Comparison of ENCODE assay signal across 15 cellular contexts in the genomic region with DNA sequence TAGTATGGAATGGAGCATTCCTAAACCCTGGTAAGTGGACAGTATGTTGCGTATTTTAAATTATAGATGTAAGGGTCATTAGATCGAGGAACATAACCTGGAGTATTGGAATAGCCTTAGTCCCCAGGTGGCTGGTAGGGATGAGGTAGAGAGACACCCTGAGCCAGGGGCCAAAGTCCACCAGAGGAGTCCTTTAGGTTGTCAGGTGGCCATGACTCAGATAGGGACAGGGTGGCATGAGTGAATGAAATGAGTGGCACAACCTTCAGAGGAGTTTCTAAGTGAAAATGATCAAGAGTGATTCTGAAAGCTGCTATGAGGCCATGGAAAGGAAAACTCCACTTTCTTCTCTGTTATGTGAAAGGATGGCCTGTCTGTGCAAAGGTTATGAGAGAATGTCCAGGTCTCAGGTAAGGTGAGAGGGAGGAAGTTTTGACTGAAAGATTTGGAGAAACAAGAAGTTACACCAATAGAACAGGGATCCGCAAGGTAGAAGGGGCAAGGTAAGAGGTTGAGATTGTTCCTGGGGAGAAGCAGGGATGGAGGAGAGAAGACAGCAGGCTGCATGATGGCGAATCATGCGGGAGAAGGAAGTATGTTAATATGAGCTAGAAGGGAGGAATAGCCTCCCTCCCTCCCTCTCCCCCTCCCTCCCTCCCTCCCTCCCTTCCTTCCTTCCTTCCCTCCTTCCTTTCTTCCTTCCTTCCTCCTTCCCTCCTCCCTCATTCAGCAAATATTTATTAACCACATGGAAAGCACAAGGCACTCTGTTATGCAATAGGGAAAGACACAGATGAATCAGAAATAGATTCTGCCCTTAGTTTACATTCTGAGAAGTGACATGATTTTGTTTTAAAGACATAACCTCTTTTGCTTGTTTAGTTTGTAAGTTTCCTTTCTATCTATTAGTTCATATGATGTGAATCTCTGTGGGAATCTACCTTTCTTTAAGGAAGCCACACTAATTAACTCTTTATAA. TPM values are rescaled to one million over a fixed set of nuclear protein-coding genes. Genes with fewer than 3 reads are reported as not detected.
DNase-seq lines count a peak whose midpoint lies in the region; ATAC-seq, FAIRE-seq and TF ChIP-seq lines count a peak whose summit lies in the region.
"Had no signal": no experiment of that assay in that cellular context is flagged by ENCODE, and none has a peak within 500 bp of the region (broad histone marks: within the 10 kb centered on the region; RNA-seq: fewer than 3 reads in every experiment).

No MANE protein-coding gene starts in this region.

- FAIRE-seq in GM12892 (lab: Jason Lieb, UNC), result no peak
- FAIRE-seq: A204.1 had no signal

- dilution Hi-C loops in mammary epithelial cell (cut with HindIII; ENCODE audit: low sequenced_read_pairs), result no loop called here

- no peaks in the 10 kb centered on the region for H4K20me1 ChIP-seq in mammary epithelial cell (ENCODE audit: insufficient read depth, low read length)

- no peaks in the 10 kb centered on the region for H3K27me3 ChIP-seq in mammary epithelial cell (ENCODE audit: insufficient read depth, low read length)
- H3K27me3 ChIP-seq in suprapubic skin, result no peaks in the 10 kb centered on the region

- 100% methylated on average over 3 of the region's 5 CpGs for WGBS in mammary epithelial cell (ENCODE audit: low coverage, missing lambda C conversion rate)
- 68% methylated on average over 5 of the region's 5 CpGs for WGBS in suprapubic skin

- CTCF ChIA-PET in mammary epithelial cell (lab: Charles Lee; ENCODE audit: low non-redundant PET), result no interaction called here

- ATAC-seq in activated T-cell treated with anti-CD3 and anti-CD28 coated beads, Interleukin-2, amount 50 U/mL, for 4 hours, result no peak
- ATAC-seq in left colon, result peak; percentile 97
- ATAC-seq in GM21367 (IDR thresholded peaks at IDR 0.05; ENCODE audit: unreplicated experiment), result no peak

- no peak overlapping the region for H2AFZ ChIP-seq in mammary epithelial cell (ENCODE audit: low read depth, low read length)

- no peak overlapping the region for H3K4me3 Mint-ChIP-seq in activated T-cell treated with anti-CD3 and anti-CD28 coated beads, Interleukin-2, amount 50 U/mL, for 24 hours
- H3K4me3 Mint-ChIP-seq in activated T-cell treated with anti-CD3 and anti-CD28 coated beads, Interleukin-2, amount 50 U/mL, for 4 hours, result no peak overlapping the region
- H3K4me3 Mint-ChIP-seq: activated naive CD4-positive, alpha-beta T cell treated with anti-CD3 and anti-CD28 coated beads, Interleukin-2, amount 10 ng/mL, durations not matched to agents 7 days and 5 days; type B pancreatic cell had no signal

- no peaks in the 10 kb centered on the region for H3K79me2 ChIP-seq in mammary epithelial cell (ENCODE audit: insufficient read depth, low read length)

- in situ Hi-C loops in mammary epithelial cell (cut with MboI; ENCODE audit: low sequenced_read_pairs in 2 of 2), result no loop called here

- TF ChIP-seq CTCF in mammary epithelial cell (conservative IDR thresholded peaks at IDR 0.05 in 1 of 2, IDR thresholded peaks at IDR 0.05 in 1 of 2; ENCODE audit: extremely low read depth in 1 of 2, insufficient read depth in 1 of 2, low read depth in 1 of 2, low read length in 2 of 2) (no peak), suprapubic skin (IDR thresholded peaks at IDR 0.05) (no peak)

- BruUV-seq in mammary epithelial cell (replicated peaks; lab: Mats Ljungman, UMichigan), result no TSS peak

- no peak overlapping the region for H3K4me2 ChIP-seq in mammary epithelial cell (ENCODE audit: insufficient read depth, low read depth, low read length)

- TF ChIP-seq EP300 in suprapubic skin (IDR thresholded peaks at IDR 0.05), result no peak

- no peak overlapping the region for H3K4me3 ChIP-seq in mammary epithelial cell (replicated peaks in 1 of 3; ENCODE audit: insufficient read depth in 1 of 3, low read depth in 2 of 3, low read length in 3 of 3)
- no peak overlapping the region for H3K4me3 ChIP-seq in suprapubic skin

- TF ChIP-seq POLR2A in suprapubic skin (IDR thresholded peaks at IDR 0.05) (no peak), GM12892 (IDR thresholded peaks at IDR 0.05; ENCODE audit: low read depth, low read length) (no peak)

- H3K36me3 ChIP-seq in mammary epithelial cell (ENCODE audit: insufficient read depth, low read length) (no peaks in the 10 kb centered on the region), suprapubic skin (no peaks in the 10 kb centered on the region)

- H3K9me3 Mint-ChIP-seq in activated T-cell treated with anti-CD3 and anti-CD28 coated beads, Interleukin-2, amount 50 U/mL, for 24 hours, result no peaks in the 10 kb centered on the region
- no peaks in the 10 kb centered on the region for H3K9me3 Mint-ChIP-seq in activated T-cell treated with anti-CD3 and anti-CD28 coated beads, Interleukin-2, amount 50 U/mL, for 4 hours
- H3K9me3 Mint-ChIP-seq: activated naive CD4-positive, alpha-beta T cell treated with anti-CD3 and anti-CD28 coated beads, Interleukin-2, amount 10 ng/mL, durations not matched to agents 7 days and 5 days; type B pancreatic cell had no signal

- peaks cover 56% of the 10 kb centered on the region for H3K27me3 Mint-ChIP-seq in activated T-cell treated with anti-CD3 and anti-CD28 coated beads, Interleukin-2, amount 50 U/mL, for 24 hours
- H3K27me3 Mint-ChIP-seq in activated T-cell treated with anti-CD3 and anti-CD28 coated beads, Interleukin-2, amount 50 U/mL, for 4 hours (ENCODE audit: low read depth), result peaks cover 54% of the 10 kb centered on the region

- H3K4me1 ChIP-seq in mammary epithelial cell (ENCODE audit: insufficient read depth, low read length) (peaks cover 2% of the 10 kb centered on the region), suprapubic skin (no peaks in the 10 kb centered on the region)

- peaks cover 3% of the 10 kb centered on the region for H3K4me1 Mint-ChIP-seq in activated T-cell treated with anti-CD3 and anti-CD28 coated beads, Interleukin-2, amount 50 U/mL, for 24 hours (ENCODE audit: low read depth)
- H3K4me1 Mint-ChIP-seq in activated T-cell treated with anti-CD3 and anti-CD28 coated beads, Interleukin-2, amount 50 U/mL, for 4 hours (ENCODE audit: low read depth), result peaks cover 3% of the 10 kb centered on the region
- H3K4me1 Mint-ChIP-seq: activated naive CD4-positive, alpha-beta T cell treated with anti-CD3 and anti-CD28 coated beads, Interleukin-2, amount 10 ng/mL, durations not matched to agents 7 days and 5 days had no signal

- no peaks in the 10 kb centered on the region for H3K36me3 Mint-ChIP-seq in activated T-cell treated with anti-CD3 and anti-CD28 coated beads, Interleukin-2, amount 50 U/mL, for 24 hours (ENCODE audit: low read depth)
- no peaks in the 10 kb centered on the region for H3K36me3 Mint-ChIP-seq in activated T-cell treated with anti-CD3 and anti-CD28 coated beads, Interleukin-2, amount 50 U/mL, for 4 hours (ENCODE audit: insufficient read depth)
- H3K36me3 Mint-ChIP-seq: activated naive CD4-positive, alpha-beta T cell treated with anti-CD3 and anti-CD28 coated beads, Interleukin-2, amount 10 ng/mL, durations not matched to agents 7 days and 5 days; type B pancreatic cell had no signal

- H3K9me3 ChIP-seq in mammary epithelial cell (replicated peaks; ENCODE audit: insufficient read depth, low read length) (no peaks in the 10 kb centered on the region), suprapubic skin (no peaks in the 10 kb centered on the region)

- intact Hi-C loops in mammary epithelial cell (cut with micrococcal nuclease) (loop anchor here (1.0 kb wide), 1 partner anchor 38 kb away; no protein-coding TSS in a partner anchor), left colon (cut with DNase I, micrococcal nuclease) (no loop called here)

- H3K9ac ChIP-seq in mammary epithelial cell (ENCODE audit: insufficient read depth, low read length), result no peak overlapping the region

- no peak for DNase-seq in activated T-cell treated with anti-CD3 and anti-CD28 coated beads, Interleukin-2, amount 50 U/mL, for 24 hours
- DNase-seq in activated T-cell treated with anti-CD3 and anti-CD28 coated beads, Interleukin-2, amount 50 U/mL, for 4 hours, result no peak
- DNase-seq in mammary epithelial cell (peak; percentile 79), left colon (peak in 1 of 2 donors; percentile 66), suprapubic skin (ENCODE audit: low spot score in 2 of 2) (no peak), GM12892 (ENCODE audit: insufficient read length) (no peak), NCI-H1105 treated with DMSO at 0.1 percent for 48 hours (lab: John Stamatoyannopoulos, UW) (no peak)
- DNase-seq: activated naive CD4-positive, alpha-beta T cell treated with anti-CD3 and anti-CD28 coated beads, Interleukin-2, amount 10 ng/mL, durations not matched to agents 7 days and 5 days; cortex of kidney; KG1; NCI-H2107; T-helper 1 cell had no signal

- no peak overlapping the region for H3K27ac ChIP-seq in mammary epithelial cell (ENCODE audit: insufficient read depth, low read depth, low read length)
- H3K27ac ChIP-seq in suprapubic skin, result peak overlapping the region; percentile 40

- peak overlapping the region; percentile 38 for H3K27ac Mint-ChIP-seq in activated T-cell treated with anti-CD3 and anti-CD28 coated beads, Interleukin-2, amount 50 U/mL, for 24 hours
- H3K27ac Mint-ChIP-seq: activated naive CD4-positive, alpha-beta T cell treated with anti-CD3 and anti-CD28 coated beads, Interleukin-2, amount 10 ng/mL, durations not matched to agents 7 days and 5 days; type B pancreatic cell had no signal

RNA-seq across cellular contexts. Expression of a gene that starts 14.0 kb away (rescaled TPM):
- total RNA-seq in activated T-cell treated with anti-CD3 and anti-CD28 coated beads, Interleukin-2, amount 50 U/mL, for 4 hours, result 1 to 10 TPM; 5.9 to 8.0 (median 6.2) TPM
- total RNA-seq in mammary epithelial cell (under 1 TPM; under 0.01 to 0.61 TPM), left colon (10 to 100 TPM; 56.6 to 67.9 TPM), suprapubic skin (10 to 100 TPM in 2 of 4 donors, 1 to 10 TPM in 2; 6.8 to 13.7 (median 11.1) TPM)
- polyA plus RNA-seq in mammary epithelial cell, result 0.06 TPM
- polyA minus RNA-seq in mammary epithelial cell, result not detected
- 2.8 TPM for polyA plus RNA-seq in GM12892 (2012; ENCODE audit: missing spikeins)

RNA-seq across cellular contexts. Expression of a gene that starts 14.1 kb away (rescaled TPM):
- total RNA-seq in activated T-cell treated with anti-CD3 and anti-CD28 coated beads, Interleukin-2, amount 50 U/mL, for 4 hours, result under 1 TPM; 0.13 to 0.38 (median 0.32) TPM
- total RNA-seq in mammary epithelial cell, result 1 to 10 TPM in 1 of 2 donors, not detected in 1; 9.0 TPM
- 0.12 TPM for polyA plus RNA-seq in mammary epithelial cell
- polyA minus RNA-seq in mammary epithelial cell, result not detected
- total RNA-seq in left colon, result 10 to 100 TPM; 12.8 to 17.4 TPM
- 10 to 100 TPM; 10.8 to 25.3 (median 12.2) TPM for total RNA-seq in suprapubic skin
- polyA plus RNA-seq in GM12892 (2012; ENCODE audit: missing spikeins), result 1.8 TPM

RNA-seq across cellular contexts. Expression of a gene that starts 19.0 kb away (rescaled TPM):
- total RNA-seq in activated T-cell treated with anti-CD3 and anti-CD28 coated beads, Interleukin-2, amount 50 U/mL, for 4 hours, result under 1 TPM; 0.43 to 0.76 (median 0.53) TPM
- total RNA-seq in mammary epithelial cell (under 1 TPM; 0.21 to 0.83 TPM), left colon (10 to 100 TPM; 10.1 to 16.4 TPM), suprapubic skin (10 to 100 TPM in 2 of 4 donors, 1 to 10 TPM in 2; 3.9 to 33.2 (median 13.9) TPM)
- polyA plus RNA-seq in mammary epithelial cell, result 0.10 TPM
- not detected for polyA minus RNA-seq in mammary epithelial cell
- polyA plus RNA-seq in GM12892 (2012; ENCODE audit: missing spikeins), result 0.83 TPM

RNA-seq across cellular contexts. Expression of a gene that starts 42.5 kb away (rescaled TPM):
- 1 to 10 TPM; 7.0 to 8.0 (median 7.8) TPM for total RNA-seq in activated T-cell treated with anti-CD3 and anti-CD28 coated beads, Interleukin-2, amount 50 U/mL, for 4 hours
- total RNA-seq in mammary epithelial cell, result 10 to 100 TPM in 1 of 2 donors, 1 to 10 TPM in 1; 6.8 to 25.5 TPM
- polyA plus RNA-seq in mammary epithelial cell, result 9.2 TPM
- polyA minus RNA-seq in mammary epithelial cell, result 25.0 TPM
- 1 to 10 TPM; 2.9 to 4.3 TPM for total RNA-seq in left colon
- 100 to 1,000 TPM in 2 of 4 donors, 10 to 100 TPM in 2; 83.1 to 137 (median 117) TPM for total RNA-seq in suprapubic skin
- polyA plus RNA-seq in GM12892 (2012; ENCODE audit: missing spikeins), result 5.1 TPM

RNA-seq across cellular contexts. Expression of a gene that starts 43.9 kb away (rescaled TPM):
- total RNA-seq in activated T-cell treated with anti-CD3 and anti-CD28 coated beads, Interleukin-2, amount 50 U/mL, for 4 hours, result 10 to 100 TPM in 2 of 3 donors, 1 to 10 TPM in 1; 9.0 to 10.8 (median 10.4) TPM
- total RNA-seq in mammary epithelial cell (10 to 100 TPM; 17.8 to 33.8 TPM), left colon (1 to 10 TPM; 2.9 to 4.2 TPM), suprapubic skin (100 to 1,000 TPM; 131 to 184 (median 156) TPM)
- 7.3 TPM for polyA plus RNA-seq in mammary epithelial cell
- 2.2 TPM for polyA minus RNA-seq in mammary epithelial cell
- polyA plus RNA-seq in GM12892 (2012; ENCODE audit: missing spikeins), result 3.2 TPM

Comparison
In these comparisons a context has a peak if more than half of its experiments do, and no peak if none do; other contexts are left out.
1. RNA of a gene that starts 14.0 kb away (total RNA-seq): 56.6 to 67.9 TPM in left colon, 6.8 to 13.7 TPM in suprapubic skin and 5.9 to 8.0 TPM in activated T-cell treated with anti-CD3 and anti-CD28 coated beads, Interleukin-2, amount 50 U/mL, for 4 hours; under 0.01 to 0.61 TPM in mammary epithelial cell; every median in the first group is over 4 times any median in the second.